In the genomic region with DNA sequence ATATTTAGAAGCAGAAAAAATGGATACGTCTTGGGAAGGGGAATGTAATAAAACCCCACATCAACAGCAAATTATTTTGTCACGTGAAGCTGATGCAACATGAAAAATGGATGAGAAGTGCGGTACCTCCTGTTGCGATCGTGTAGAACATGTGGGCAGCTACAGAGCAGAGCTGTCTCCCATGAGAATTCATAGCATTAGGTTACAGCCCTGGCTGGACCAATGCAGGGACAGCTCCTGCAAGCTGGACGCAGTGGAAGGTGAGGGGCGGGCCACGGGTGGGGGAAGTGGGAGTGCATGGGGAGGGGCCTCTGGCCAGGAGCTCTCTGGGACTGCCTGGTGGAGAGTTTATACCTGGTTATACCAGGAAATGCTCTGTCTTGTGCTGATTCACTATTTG, we compare ENCODE assay signal across 24 cellular contexts.
DNase-seq lines count a peak whose midpoint lies in the region; ATAC-seq and TF ChIP-seq lines count a peak whose summit lies in the region.
"Had no signal": no experiment of that assay in that cellular context is flagged by ENCODE, and none has a peak within 500 bp of the region (broad histone marks: within the 10 kb centered on the region; RNA-seq: fewer than 3 reads in every experiment).

No MANE protein-coding gene starts in this region.

- H3K4me2 ChIP-seq in neural progenitor cell, result no peak overlapping the region
- H3K4me2 ChIP-seq: KMS-11 had no signal

- no peaks in the 10 kb centered on the region for H3F3A ChIP-seq in neural progenitor cell (ENCODE audit: low read depth)

- H3K36me3 Mint-ChIP-seq in endodermal cell (ENCODE audit: low read depth) (no peaks in the 10 kb centered on the region), neural progenitor cell (no peaks in the 10 kb centered on the region)
- H3K36me3 Mint-ChIP-seq in activated T-cell treated with anti-CD3 and anti-CD28 coated beads, Interleukin-2, amount 50 U/mL, for 4 hours (ENCODE audit: insufficient read depth), result no peaks in the 10 kb centered on the region
- H3K36me3 Mint-ChIP-seq: CD4-positive, alpha-beta memory T cell had no signal

- H3K4me1 Mint-ChIP-seq in endodermal cell, result no peaks in the 10 kb centered on the region
- no peaks in the 10 kb centered on the region for H3K4me1 Mint-ChIP-seq in neural progenitor cell
- peaks cover 4% of the 10 kb centered on the region for H3K4me1 Mint-ChIP-seq in activated T-cell treated with anti-CD3 and anti-CD28 coated beads, Interleukin-2, amount 50 U/mL, for 4 hours (ENCODE audit: low read depth)
- H3K4me1 Mint-ChIP-seq: activated naive CD8-positive, alpha-beta T cell treated with anti-CD3 and anti-CD28 coated beads, Interleukin-2, amount 10 ng/mL, durations not matched to agents 7 days and 5 days had no signal

- H3K27ac Mint-ChIP-seq in endodermal cell (no peak overlapping the region), neural progenitor cell (no peak overlapping the region)
- H3K27ac Mint-ChIP-seq: activated naive CD8-positive, alpha-beta T cell treated with anti-CD3 and anti-CD28 coated beads, Interleukin-2, amount 10 ng/mL, durations not matched to agents 7 days and 5 days had no signal

- H3K36me3 ChIP-seq in endodermal cell (ENCODE audit: control insufficient read depth, insufficient read depth, low read length), result no peaks in the 10 kb centered on the region
- no peaks in the 10 kb centered on the region for H3K36me3 ChIP-seq in neural progenitor cell
- no peaks in the 10 kb centered on the region for H3K36me3 ChIP-seq in tibial nerve
- H3K36me3 ChIP-seq: esophagus squamous epithelium, left ventricle myocardium inferior had no signal

- no peak overlapping the region for H3K4me3 Mint-ChIP-seq in endodermal cell
- no peak overlapping the region for H3K4me3 Mint-ChIP-seq in neural progenitor cell
- no peak overlapping the region for H3K4me3 Mint-ChIP-seq in activated T-cell treated with anti-CD3 and anti-CD28 coated beads, Interleukin-2, amount 50 U/mL, for 4 hours
- H3K4me3 Mint-ChIP-seq: activated naive CD8-positive, alpha-beta T cell treated with anti-CD3 and anti-CD28 coated beads, Interleukin-2, amount 10 ng/mL, durations not matched to agents 7 days and 5 days; CD4-positive, alpha-beta memory T cell had no signal

- DNase-seq in DMS53 (lab: John Stamatoyannopoulos, UW), result peak; percentile 6
- DNase-seq in DMS53 treated with DMSO at 0.1 percent for 48 hours (lab: John Stamatoyannopoulos, UW; ENCODE audit: unreplicated experiment), result no peak
- peak; percentile 4 for DNase-seq in OCI-M1 (lab: John Stamatoyannopoulos, UW)
- peak; percentile 85 for DNase-seq in endodermal cell
- DNase-seq in neural progenitor cell (ENCODE audit: low spot score), result peak; percentile 56
- DNase-seq in activated T-cell treated with anti-CD3 and anti-CD28 coated beads, Interleukin-2, amount 50 U/mL, for 4 hours, result no peak
- DNase-seq in tibial nerve (ENCODE audit: low spot score in 2 of 2), result no peak
- DNase-seq: 8988T; activated CD4-positive, alpha-beta T cell treated with anti-CD3 and anti-CD28 coated beads for 4 hours; activated effector memory CD4-positive, alpha-beta T cell treated with anti-CD3 and anti-CD28 coated beads, Interleukin-2, amount 50 U/mL, for 16 hours; activated naive CD8-positive, alpha-beta T cell treated with anti-CD3 and anti-CD28 coated beads, Interleukin-2, amount 10 ng/mL, durations not matched to agents 7 days and 5 days; CD4-positive, alpha-beta memory T cell; esophagus squamous epithelium; foreskin melanocyte; GDM1; left ventricle myocardium inferior; NCI-H187 treated with DMSO at 0.1 percent for 48 hours; NCI-H345; stimulated activated naive CD4-positive, alpha-beta T cell treated with Interleukin-2 at 50 U/mL for 16 hours; T-helper 2 cell; testis had no signal

- H3K27me3 Mint-ChIP-seq in endodermal cell (ENCODE audit: insufficient read depth), result no peaks in the 10 kb centered on the region
- H3K27me3 Mint-ChIP-seq in neural progenitor cell (ENCODE audit: insufficient read depth, low read depth), result no peaks in the 10 kb centered on the region
- no peaks in the 10 kb centered on the region for H3K27me3 Mint-ChIP-seq in activated T-cell treated with anti-CD3 and anti-CD28 coated beads, Interleukin-2, amount 50 U/mL, for 4 hours (ENCODE audit: low read depth)

- H3K9ac ChIP-seq in endodermal cell (ENCODE audit: extremely low read depth, low read length, poor library complexity, severe bottlenecking) (no peak overlapping the region), neural progenitor cell (no peak overlapping the region)
- H3K9ac ChIP-seq: KMS-11 had no signal

- 88 to 93% methylated on average over 5 to 8 of the region's 8 CpGs for WGBS in endodermal cell (ENCODE audit: insufficient coverage in 1 of 2, insufficient read length in 1 of 2), 2 experiments
- 47 to 49% methylated on average over 8 of the region's 8 CpGs for WGBS in tibial nerve, 2 donors

- no peaks in the 10 kb centered on the region for H3K4me1 ChIP-seq in endodermal cell (ENCODE audit: control insufficient read depth, insufficient read depth, low read length)
- no peaks in the 10 kb centered on the region for H3K4me1 ChIP-seq in neural progenitor cell
- no peaks in the 10 kb centered on the region for H3K4me1 ChIP-seq in tibial nerve
- H3K4me1 ChIP-seq: esophagus squamous epithelium, left ventricle myocardium inferior, testis had no signal

- ATAC-seq in activated T-cell treated with anti-CD3 and anti-CD28 coated beads, Interleukin-2, amount 50 U/mL, for 4 hours, result no peak
- ATAC-seq in GM18519 (IDR thresholded peaks at IDR 0.05; ENCODE audit: low FRiP score, unreplicated experiment), result no peak

- H3K27ac ChIP-seq in endodermal cell (ENCODE audit: low read depth, low read length) (no peak overlapping the region), neural progenitor cell (no peak overlapping the region), tibial nerve (no peak overlapping the region)
- H3K27ac ChIP-seq: coronary artery, esophagus squamous epithelium, KMS-11, left ventricle myocardium inferior, testis had no signal

- no peak for TF ChIP-seq EP300 in tibial nerve (IDR thresholded peaks at IDR 0.05)

- H3K27me3 ChIP-seq in endodermal cell (ENCODE audit: control insufficient read depth, insufficient read depth, low read length, poor library complexity, severe bottlenecking) (no peaks in the 10 kb centered on the region), neural progenitor cell (no peaks in the 10 kb centered on the region), tibial nerve (no peaks in the 10 kb centered on the region)
- H3K27me3 ChIP-seq: testis had no signal

- H3K9me3 Mint-ChIP-seq in endodermal cell, result no peaks in the 10 kb centered on the region
- peaks cover 5% of the 10 kb centered on the region for H3K9me3 Mint-ChIP-seq in neural progenitor cell
- H3K9me3 Mint-ChIP-seq in activated T-cell treated with anti-CD3 and anti-CD28 coated beads, Interleukin-2, amount 50 U/mL, for 4 hours, result peaks cover 5% of the 10 kb centered on the region

- no peaks in the 10 kb centered on the region for H3K9me3 ChIP-seq in endodermal cell (ENCODE audit: control insufficient read depth, low read length)
- H3K9me3 ChIP-seq in neural progenitor cell (ENCODE audit: low read depth), result no peaks in the 10 kb centered on the region
- H3K9me3 ChIP-seq in tibial nerve, result peaks cover 0 to 9% (median 0%) of the 10 kb centered on the region in 4 donors
- H3K9me3 ChIP-seq: esophagus squamous epithelium, left ventricle myocardium inferior, testis had no signal

- TF ChIP-seq POLR2A in tibial nerve (IDR thresholded peaks at IDR 0.05), result no peak

- TF ChIP-seq CTCF in endodermal cell (conservative IDR thresholded peaks at IDR 0.05) (no peak), neural progenitor cell (IDR thresholded peaks at IDR 0.05) (no peak), tibial nerve (IDR thresholded peaks at IDR 0.05) (no peak)

- no peaks in the 10 kb centered on the region for H3K79me2 ChIP-seq in neural progenitor cell (ENCODE audit: low read depth)

- peak overlapping the region; percentile 58 for H2AFZ ChIP-seq in neural progenitor cell (replicated peaks)

- H3K4me3 ChIP-seq in endodermal cell (ENCODE audit: low read length) (no peak overlapping the region), neural progenitor cell (no peak overlapping the region), tibial nerve (no peak overlapping the region)
- H3K4me3 ChIP-seq: coronary artery, esophagus squamous epithelium, left ventricle myocardium inferior, testis had no signal

- H4K20me1 ChIP-seq in neural progenitor cell (ENCODE audit: low read depth), result no peaks in the 10 kb centered on the region

Comparison
In these comparisons a context has a peak if more than half of its experiments do, and no peak if none do; other contexts are left out.
1. DNase-seq: peak in DMS53 (single experiment), OCI-M1 (single experiment), endodermal cell (single experiment) and neural progenitor cell (single experiment); none in DMS53 treated with DMSO at 0.1 percent for 48 hours (single experiment), activated T-cell treated with anti-CD3 and anti-CD28 coated beads, Interleukin-2, amount 50 U/mL, for 4 hours (single experiment) and tibial nerve (0 of 2).